Comparison of ENCODE assay signal across 7 cellular contexts in genomic region chr9:104093647-104094533, GRCh38. TPM values are rescaled to one million over a fixed set of nuclear protein-coding genes. Genes with fewer than 3 reads are reported as not detected.
DNase-seq lines count a peak whose midpoint lies in the region; ATAC-seq and TF ChIP-seq lines count a peak whose summit lies in the region.

Gene SMC2, plus strand, starts transcription at chr9:104094309. Its CDS starts 1,076 bp downstream, at chr9:104095385.

- no peaks in the 10 kb centered on the region for H3K9me2 ChIP-seq in hepatocyte (replicated peaks; ENCODE audit: insufficient read depth)

- in situ Hi-C loops in astrocyte of the cerebellum (cut with HindIII; ENCODE audit: low sequenced_read_pairs): no loop called here

- peak; percentile 88 for TF ChIP-seq POLR2A in GM18505 (IDR thresholded peaks at IDR 0.05; ENCODE audit: borderline replicate concordance, extremely low read depth, insufficient read depth, insufficient read length)

- peaks cover 9% of the 10 kb centered on the region for H3K4me1 ChIP-seq in hepatocyte (ENCODE audit: insufficient read depth)

- peak; percentile 95 for DNase-seq in NCI-H2029 (lab: John Stamatoyannopoulos, UW)
- DNase-seq in T-helper 22 cell (ENCODE audit: low read depth): peak; percentile 84
- peak; percentile 75 for DNase-seq in astrocyte of the cerebellum (ENCODE audit: low read depth)
- peak; percentile 95 for DNase-seq in hepatocyte (ENCODE audit: low spot score)
- DNase-seq in renal cortical epithelial cell (ENCODE audit: low read depth): peak; percentile 81

- H2AFZ ChIP-seq in hepatocyte: peak within 1 kb of the TSS; percentile 72

- 2% methylated on average over 56 of the region's 58 CpGs for WGBS in hepatocyte (ENCODE audit: low lambda C conversion rate, missing lambda C conversion rate)

- no peaks in the 10 kb centered on the region for H3K36me3 ChIP-seq in hepatocyte (replicated peaks; ENCODE audit: insufficient read depth, low read depth)

- no peaks in the 10 kb centered on the region for H3K27me3 ChIP-seq in hepatocyte

- H4K20me1 ChIP-seq in hepatocyte (ENCODE audit: insufficient read depth, poor library complexity, severe bottlenecking): no peaks in the 10 kb centered on the region

- H3K4me3 ChIP-seq in astrocyte of the cerebellum (ENCODE audit: low read depth, low read length): peak within 1 kb of the TSS; percentile 65
- H3K4me3 ChIP-seq in hepatocyte: peak within 1 kb of the TSS; percentile 39

- H3K79me2 ChIP-seq in hepatocyte: peaks cover 14% of the 10 kb centered on the region

- peak; percentile 89 for ATAC-seq in GM18505 (IDR thresholded peaks at IDR 0.05; ENCODE audit: unreplicated experiment)
- ATAC-seq in HG02973 (IDR thresholded peaks at IDR 0.05; ENCODE audit: unreplicated experiment): peak; percentile 85

- peak within 1 kb of the TSS; percentile 84 for H3K4me2 ChIP-seq in hepatocyte

- TF ChIP-seq CTCF in astrocyte of the cerebellum (IDR thresholded peaks at IDR 0.05; ENCODE audit: low read depth, low read length, missing control alignments): no peak
- no peak for TF ChIP-seq CTCF in hepatocyte (IDR thresholded peaks at IDR 0.05; ENCODE audit: poor library complexity)

- peak within 1 kb of the TSS; percentile 93 for H3K27ac ChIP-seq in hepatocyte

- H3K9me3 ChIP-seq in hepatocyte (ENCODE audit: low read depth): no peaks in the 10 kb centered on the region

RNA-seq across cellular contexts. Expression of gene SMC2, which starts in this region (rescaled TPM):
- 11.8 and 12.0 TPM in 2 replicates for total RNA-seq in hepatocyte
- 11.5 and 16.6 TPM in 2 replicates for polyA plus RNA-seq in hepatocyte
- 15.6 and 19.2 TPM in 2 replicates for total RNA-seq in renal cortical epithelial cell

Comparison
In these comparisons a context has a peak if more than half of its experiments do, and no peak if none do; other contexts are left out.
1. Peak in every context shown above with its lines: DNase-seq, ATAC-seq, H3K4me3 ChIP-seq and H3K27ac ChIP-seq.